ENCODE assay signal across 1 cellular context in the genomic region with DNA sequence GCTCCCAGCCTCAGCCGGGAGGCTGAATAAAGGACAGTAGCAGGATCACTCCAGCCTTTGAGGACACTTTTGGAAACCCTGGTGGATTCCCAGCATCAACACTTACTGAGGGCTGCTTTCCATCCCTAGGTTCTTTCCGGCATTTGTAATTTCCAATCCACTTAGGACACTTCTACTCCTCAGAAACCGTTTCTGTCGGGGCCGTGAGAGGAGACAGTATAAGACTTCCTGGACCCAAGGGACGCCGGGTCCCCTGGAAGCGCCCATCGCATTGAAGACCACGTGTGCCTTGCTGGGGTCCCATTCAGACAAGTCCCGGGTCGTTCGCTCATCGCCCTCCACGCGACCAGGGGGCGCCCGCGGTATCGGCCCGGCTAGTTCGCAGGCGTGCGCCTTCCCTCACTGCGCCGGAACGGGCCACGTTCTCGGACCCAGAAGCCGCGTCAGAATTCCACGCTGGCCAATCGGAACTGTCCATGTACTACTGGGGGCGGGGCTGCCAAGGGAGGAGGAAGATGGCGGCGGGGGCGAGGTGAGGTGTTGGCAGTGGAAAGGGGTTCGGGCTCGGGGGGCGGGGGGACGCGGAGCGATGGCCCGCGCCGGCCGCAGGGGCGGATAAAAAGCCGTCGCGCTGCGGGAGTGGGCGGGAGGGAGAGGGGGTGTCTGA.
TF ChIP-seq lines count a peak whose summit lies in the region.

A gene (plus strand): TSS at position 479 of the 667 bp plus-strand sequence. CDS start 202 bp downstream, outside the sequence.

TF ChIP-seq in HepG2, 621 proteins besides CTCF, POLR2A, EP300 and RAD21 (continued from another document and continues in another):
- TF ChIP-seq SYNCRIP (IDR thresholded peaks at IDR 0.05; ENCODE audit: insufficient read depth, low read depth, low read length) (no peak), SMARCC2 (IDR thresholded peaks at IDR 0.05) (no peak), GFI1 (CRISPR knock-in tag; IDR thresholded peaks at IDR 0.05; ENCODE audit: borderline replicate concordance) (peak; percentile 74), ZNF816 (CRISPR knock-in tag; IDR thresholded peaks at IDR 0.05; ENCODE audit: borderline replicate concordance) (peak; percentile 68), ZNF331 (CRISPR knock-in tag; IDR thresholded peaks at IDR 0.05) (peak; percentile 94), JARID2 (CRISPR knock-in tag; IDR thresholded peaks at IDR 0.05; ENCODE audit: insufficient replicate concordance) (no peak), ZNF496 (CRISPR knock-in tag; IDR thresholded peaks at IDR 0.05; ENCODE audit: insufficient replicate concordance) (no peak), ZNF563 (CRISPR knock-in tag; IDR thresholded peaks at IDR 0.05) (peak; percentile 28; the same call in 1 of the 2 replicates), SSRP1 (CRISPR knock-in tag; IDR thresholded peaks at IDR 0.05) (no peak), IRX3 (CRISPR knock-in tag; IDR thresholded peaks at IDR 0.05; ENCODE audit: borderline replicate concordance, low read depth) (no peak), ZNF367 (CRISPR knock-in tag; IDR thresholded peaks at IDR 0.05; ENCODE audit: borderline replicate concordance) (0 out of 2 replicates have a peak, but pooled peaks have one; percentile 65), CENPT (CRISPR knock-in tag; IDR thresholded peaks at IDR 0.05; ENCODE audit: low read depth) (no peak), ZBTB20 (CRISPR knock-in tag; IDR thresholded peaks at IDR 0.05; ENCODE audit: borderline replicate concordance, low read depth) (peak; percentile 39; the same call in 1 of the 2 replicates), ZBTB38 (CRISPR knock-in tag; IDR thresholded peaks at IDR 0.05) (peak; percentile 86), ZNF33A (CRISPR knock-in tag; IDR thresholded peaks at IDR 0.05; ENCODE audit: borderline replicate concordance) (no peak), DPF2 (CRISPR knock-in tag; IDR thresholded peaks at IDR 0.05; ENCODE audit: borderline replicate concordance, low read depth) (no peak), ASH2L (IDR thresholded peaks at IDR 0.05; ENCODE audit: insufficient read length, low read depth, low read length) (peak; percentile 88), ZBTB7A (CRISPR knock-in tag; IDR thresholded peaks at IDR 0.05) (peak; percentile 71; the same call in 1 of the 2 replicates), MTA1 (CRISPR knock-in tag; IDR thresholded peaks at IDR 0.05; ENCODE audit: borderline replicate concordance) (0 out of 2 replicates have a peak, but pooled peaks have one; percentile 52), ZNF570 (CRISPR knock-in tag; IDR thresholded peaks at IDR 0.05; ENCODE audit: borderline replicate concordance) (no peak), ZNF567 (CRISPR knock-in tag; IDR thresholded peaks at IDR 0.05; ENCODE audit: borderline replicate concordance) (peak; percentile 81), SP2 (CRISPR knock-in tag; IDR thresholded peaks at IDR 0.05) (peak; percentile 85), POLR2G (IDR thresholded peaks at IDR 0.05; ENCODE audit: low read depth, low read length) (peak; percentile 65), MXD4 (CRISPR knock-in tag; IDR thresholded peaks at IDR 0.05) (peak; percentile 94), U2AF1 (optimal IDR thresholded peaks at IDR 0.05; ENCODE audit: low read depth, low read length) (no peak), PLRG1 (conservative IDR thresholded peaks at IDR 0.05) (no peak), BHLHE40 (IDR thresholded peaks at IDR 0.05; ENCODE audit: low read length) (peak; percentile 69), ZFY (CRISPR knock-in tag; IDR thresholded peaks at IDR 0.05) (no peak)
- TF ChIP-seq, protein P1, sequence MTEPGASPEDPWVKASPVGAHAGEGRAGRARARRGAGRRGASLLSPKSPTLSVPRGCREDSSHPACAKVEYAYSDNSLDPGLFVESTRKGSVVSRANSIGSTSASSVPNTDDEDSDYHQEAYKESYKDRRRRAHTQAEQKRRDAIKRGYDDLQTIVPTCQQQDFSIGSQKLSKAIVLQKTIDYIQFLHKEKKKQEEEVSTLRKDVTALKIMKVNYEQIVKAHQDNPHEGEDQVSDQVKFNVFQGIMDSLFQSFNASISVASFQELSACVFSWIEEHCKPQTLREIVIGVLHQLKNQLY (CRISPR knock-in tag; IDR thresholded peaks at IDR 0.05): peak; percentile 68; the same call in 1 of the 2 replicates
- TF ChIP-seq, protein P2, sequence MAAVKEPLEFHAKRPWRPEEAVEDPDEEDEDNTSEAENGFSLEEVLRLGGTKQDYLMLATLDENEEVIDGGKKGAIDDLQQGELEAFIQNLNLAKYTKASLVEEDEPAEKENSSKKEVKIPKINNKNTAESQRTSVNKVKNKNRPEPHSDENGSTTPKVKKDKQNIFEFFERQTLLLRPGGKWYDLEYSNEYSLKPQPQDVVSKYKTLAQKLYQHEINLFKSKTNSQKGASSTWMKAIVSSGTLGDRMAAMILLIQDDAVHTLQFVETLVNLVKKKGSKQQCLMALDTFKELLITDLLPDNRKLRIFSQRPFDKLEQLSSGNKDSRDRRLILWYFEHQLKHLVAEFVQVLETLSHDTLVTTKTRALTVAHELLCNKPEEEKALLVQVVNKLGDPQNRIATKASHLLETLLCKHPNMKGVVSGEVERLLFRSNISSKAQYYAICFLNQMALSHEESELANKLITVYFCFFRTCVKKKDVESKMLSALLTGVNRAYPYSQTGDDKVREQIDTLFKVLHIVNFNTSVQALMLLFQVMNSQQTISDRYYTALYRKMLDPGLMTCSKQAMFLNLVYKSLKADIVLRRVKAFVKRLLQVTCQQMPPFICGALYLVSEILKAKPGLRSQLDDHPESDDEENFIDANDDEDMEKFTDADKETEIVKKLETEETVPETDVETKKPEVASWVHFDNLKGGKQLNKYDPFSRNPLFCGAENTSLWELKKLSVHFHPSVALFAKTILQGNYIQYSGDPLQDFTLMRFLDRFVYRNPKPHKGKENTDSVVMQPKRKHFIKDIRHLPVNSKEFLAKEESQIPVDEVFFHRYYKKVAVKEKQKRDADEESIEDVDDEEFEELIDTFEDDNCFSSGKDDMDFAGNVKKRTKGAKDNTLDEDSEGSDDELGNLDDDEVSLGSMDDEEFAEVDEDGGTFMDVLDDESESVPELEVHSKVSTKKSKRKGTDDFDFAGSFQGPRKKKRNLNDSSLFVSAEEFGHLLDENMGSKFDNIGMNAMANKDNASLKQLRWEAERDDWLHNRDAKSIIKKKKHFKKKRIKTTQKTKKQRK (IDR thresholded peaks at IDR 0.05; ENCODE audit: low read length): no peak
- TF ChIP-seq, protein P3, sequence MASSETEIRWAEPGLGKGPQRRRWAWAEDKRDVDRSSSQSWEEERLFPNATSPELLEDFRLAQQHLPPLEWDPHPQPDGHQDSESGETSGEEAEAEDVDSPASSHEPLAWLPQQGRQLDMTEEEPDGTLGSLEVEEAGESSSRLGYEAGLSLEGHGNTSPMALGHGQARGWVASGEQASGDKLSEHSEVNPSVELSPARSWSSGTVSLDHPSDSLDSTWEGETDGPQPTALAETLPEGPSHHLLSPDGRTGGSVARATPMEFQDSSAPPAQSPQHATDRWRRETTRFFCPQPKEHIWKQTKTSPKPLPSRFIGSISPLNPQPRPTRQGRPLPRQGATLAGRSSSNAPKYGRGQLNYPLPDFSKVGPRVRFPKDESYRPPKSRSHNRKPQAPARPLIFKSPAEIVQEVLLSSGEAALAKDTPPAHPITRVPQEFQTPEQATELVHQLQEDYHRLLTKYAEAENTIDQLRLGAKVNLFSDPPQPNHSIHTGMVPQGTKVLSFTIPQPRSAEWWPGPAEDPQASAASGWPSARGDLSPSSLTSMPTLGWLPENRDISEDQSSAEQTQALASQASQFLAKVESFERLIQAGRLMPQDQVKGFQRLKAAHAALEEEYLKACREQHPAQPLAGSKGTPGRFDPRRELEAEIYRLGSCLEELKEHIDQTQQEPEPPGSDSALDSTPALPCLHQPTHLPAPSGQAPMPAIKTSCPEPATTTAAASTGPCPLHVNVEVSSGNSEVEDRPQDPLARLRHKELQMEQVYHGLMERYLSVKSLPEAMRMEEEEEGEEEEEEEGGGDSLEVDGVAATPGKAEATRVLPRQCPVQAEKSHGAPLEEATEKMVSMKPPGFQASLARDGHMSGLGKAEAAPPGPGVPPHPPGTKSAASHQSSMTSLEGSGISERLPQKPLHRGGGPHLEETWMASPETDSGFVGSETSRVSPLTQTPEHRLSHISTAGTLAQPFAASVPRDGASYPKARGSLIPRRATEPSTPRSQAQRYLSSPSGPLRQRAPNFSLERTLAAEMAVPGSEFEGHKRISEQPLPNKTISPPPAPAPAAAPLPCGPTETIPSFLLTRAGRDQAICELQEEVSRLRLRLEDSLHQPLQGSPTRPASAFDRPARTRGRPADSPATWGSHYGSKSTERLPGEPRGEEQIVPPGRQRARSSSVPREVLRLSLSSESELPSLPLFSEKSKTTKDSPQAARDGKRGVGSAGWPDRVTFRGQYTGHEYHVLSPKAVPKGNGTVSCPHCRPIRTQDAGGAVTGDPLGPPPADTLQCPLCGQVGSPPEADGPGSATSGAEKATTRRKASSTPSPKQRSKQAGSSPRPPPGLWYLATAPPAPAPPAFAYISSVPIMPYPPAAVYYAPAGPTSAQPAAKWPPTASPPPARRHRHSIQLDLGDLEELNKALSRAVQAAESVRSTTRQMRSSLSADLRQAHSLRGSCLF (CRISPR knock-in tag; IDR thresholded peaks at IDR 0.05; ENCODE audit: borderline replicate concordance): no peak
- TF ChIP-seq, protein P4, sequence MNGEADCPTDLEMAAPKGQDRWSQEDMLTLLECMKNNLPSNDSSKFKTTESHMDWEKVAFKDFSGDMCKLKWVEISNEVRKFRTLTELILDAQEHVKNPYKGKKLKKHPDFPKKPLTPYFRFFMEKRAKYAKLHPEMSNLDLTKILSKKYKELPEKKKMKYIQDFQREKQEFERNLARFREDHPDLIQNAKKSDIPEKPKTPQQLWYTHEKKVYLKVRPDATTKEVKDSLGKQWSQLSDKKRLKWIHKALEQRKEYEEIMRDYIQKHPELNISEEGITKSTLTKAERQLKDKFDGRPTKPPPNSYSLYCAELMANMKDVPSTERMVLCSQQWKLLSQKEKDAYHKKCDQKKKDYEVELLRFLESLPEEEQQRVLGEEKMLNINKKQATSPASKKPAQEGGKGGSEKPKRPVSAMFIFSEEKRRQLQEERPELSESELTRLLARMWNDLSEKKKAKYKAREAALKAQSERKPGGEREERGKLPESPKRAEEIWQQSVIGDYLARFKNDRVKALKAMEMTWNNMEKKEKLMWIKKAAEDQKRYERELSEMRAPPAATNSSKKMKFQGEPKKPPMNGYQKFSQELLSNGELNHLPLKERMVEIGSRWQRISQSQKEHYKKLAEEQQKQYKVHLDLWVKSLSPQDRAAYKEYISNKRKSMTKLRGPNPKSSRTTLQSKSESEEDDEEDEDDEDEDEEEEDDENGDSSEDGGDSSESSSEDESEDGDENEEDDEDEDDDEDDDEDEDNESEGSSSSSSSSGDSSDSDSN (CRISPR knock-in tag; IDR thresholded peaks at IDR 0.05): peak; percentile 83
- TF ChIP-seq, protein P5, sequence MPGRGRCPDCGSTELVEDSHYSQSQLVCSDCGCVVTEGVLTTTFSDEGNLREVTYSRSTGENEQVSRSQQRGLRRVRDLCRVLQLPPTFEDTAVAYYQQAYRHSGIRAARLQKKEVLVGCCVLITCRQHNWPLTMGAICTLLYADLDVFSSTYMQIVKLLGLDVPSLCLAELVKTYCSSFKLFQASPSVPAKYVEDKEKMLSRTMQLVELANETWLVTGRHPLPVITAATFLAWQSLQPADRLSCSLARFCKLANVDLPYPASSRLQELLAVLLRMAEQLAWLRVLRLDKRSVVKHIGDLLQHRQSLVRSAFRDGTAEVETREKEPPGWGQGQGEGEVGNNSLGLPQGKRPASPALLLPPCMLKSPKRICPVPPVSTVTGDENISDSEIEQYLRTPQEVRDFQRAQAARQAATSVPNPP (CRISPR knock-in tag; IDR thresholded peaks at IDR 0.05): no peak; the same call in 1 of the 2 replicates
- TF ChIP-seq, protein P6, sequence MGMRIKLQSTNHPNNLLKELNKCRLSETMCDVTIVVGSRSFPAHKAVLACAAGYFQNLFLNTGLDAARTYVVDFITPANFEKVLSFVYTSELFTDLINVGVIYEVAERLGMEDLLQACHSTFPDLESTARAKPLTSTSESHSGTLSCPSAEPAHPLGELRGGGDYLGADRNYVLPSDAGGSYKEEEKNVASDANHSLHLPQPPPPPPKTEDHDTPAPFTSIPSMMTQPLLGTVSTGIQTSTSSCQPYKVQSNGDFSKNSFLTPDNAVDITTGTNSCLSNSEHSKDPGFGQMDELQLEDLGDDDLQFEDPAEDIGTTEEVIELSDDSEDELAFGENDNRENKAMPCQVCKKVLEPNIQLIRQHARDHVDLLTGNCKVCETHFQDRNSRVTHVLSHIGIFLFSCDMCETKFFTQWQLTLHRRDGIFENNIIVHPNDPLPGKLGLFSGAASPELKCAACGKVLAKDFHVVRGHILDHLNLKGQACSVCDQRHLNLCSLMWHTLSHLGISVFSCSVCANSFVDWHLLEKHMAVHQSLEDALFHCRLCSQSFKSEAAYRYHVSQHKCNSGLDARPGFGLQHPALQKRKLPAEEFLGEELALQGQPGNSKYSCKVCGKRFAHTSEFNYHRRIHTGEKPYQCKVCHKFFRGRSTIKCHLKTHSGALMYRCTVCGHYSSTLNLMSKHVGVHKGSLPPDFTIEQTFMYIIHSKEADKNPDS (CRISPR knock-in tag; IDR thresholded peaks at IDR 0.05): 0 out of 2 replicates have a peak, but pooled peaks have one; percentile 33
- TF ChIP-seq, protein P7, sequence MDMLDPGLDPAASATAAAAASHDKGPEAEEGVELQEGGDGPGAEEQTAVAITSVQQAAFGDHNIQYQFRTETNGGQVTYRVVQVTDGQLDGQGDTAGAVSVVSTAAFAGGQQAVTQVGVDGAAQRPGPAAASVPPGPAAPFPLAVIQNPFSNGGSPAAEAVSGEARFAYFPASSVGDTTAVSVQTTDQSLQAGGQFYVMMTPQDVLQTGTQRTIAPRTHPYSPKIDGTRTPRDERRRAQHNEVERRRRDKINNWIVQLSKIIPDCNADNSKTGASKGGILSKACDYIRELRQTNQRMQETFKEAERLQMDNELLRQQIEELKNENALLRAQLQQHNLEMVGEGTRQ (IDR thresholded peaks at IDR 0.05; ENCODE audit: low read depth, low read length): peak; percentile 80
- TF ChIP-seq, protein P7 (CRISPR knock-in tag; IDR thresholded peaks at IDR 0.05; ENCODE audit: borderline replicate concordance): peak; percentile 89; the same call in 1 of the 2 replicates
- TF ChIP-seq, protein P8, sequence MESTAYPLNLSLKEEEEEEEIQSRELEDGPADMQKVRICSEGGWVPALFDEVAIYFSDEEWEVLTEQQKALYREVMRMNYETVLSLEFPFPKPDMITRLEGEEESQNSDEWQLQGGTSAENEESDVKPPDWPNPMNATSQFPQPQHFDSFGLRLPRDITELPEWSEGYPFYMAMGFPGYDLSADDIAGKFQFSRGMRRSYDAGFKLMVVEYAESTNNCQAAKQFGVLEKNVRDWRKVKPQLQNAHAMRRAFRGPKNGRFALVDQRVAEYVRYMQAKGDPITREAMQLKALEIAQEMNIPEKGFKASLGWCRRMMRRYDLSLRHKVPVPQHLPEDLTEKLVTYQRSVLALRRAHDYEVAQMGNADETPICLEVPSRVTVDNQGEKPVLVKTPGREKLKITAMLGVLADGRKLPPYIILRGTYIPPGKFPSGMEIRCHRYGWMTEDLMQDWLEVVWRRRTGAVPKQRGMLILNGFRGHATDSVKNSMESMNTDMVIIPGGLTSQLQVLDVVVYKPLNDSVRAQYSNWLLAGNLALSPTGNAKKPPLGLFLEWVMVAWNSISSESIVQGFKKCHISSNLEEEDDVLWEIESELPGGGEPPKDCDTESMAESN (CRISPR knock-in tag; conservative IDR thresholded peaks at IDR 0.05): peak; percentile 90
- TF ChIP-seq, protein P9, sequence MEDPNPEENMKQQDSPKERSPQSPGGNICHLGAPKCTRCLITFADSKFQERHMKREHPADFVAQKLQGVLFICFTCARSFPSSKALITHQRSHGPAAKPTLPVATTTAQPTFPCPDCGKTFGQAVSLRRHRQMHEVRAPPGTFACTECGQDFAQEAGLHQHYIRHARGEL (CRISPR knock-in tag; IDR thresholded peaks at IDR 0.05): no peak
